In the genomic region with DNA sequence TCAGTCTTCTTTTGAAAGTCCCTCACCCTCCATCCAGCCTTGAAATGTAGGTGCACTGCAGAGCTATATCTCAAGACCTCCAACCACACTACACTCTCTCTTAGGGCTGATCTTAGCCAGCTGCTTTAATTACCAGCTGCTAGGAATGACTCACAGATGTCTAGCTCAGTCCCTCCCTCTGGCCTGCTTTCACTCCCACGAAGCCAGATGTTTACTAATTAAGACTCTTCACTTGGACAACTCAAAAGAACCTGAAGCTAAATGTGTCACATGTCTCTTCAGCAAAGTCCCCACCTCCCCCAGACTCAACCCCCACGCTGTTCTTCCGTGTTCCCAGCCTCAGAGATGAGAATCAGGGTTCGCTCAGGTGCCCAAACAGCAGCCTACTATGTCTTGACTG, we compare ENCODE assay signal across 9 cellular contexts. TPM values are rescaled to one million over a fixed set of nuclear protein-coding genes. Genes with fewer than 3 reads are reported as not detected.
DNase-seq lines count a peak whose midpoint lies in the region; ATAC-seq, FAIRE-seq and TF ChIP-seq lines count a peak whose summit lies in the region.
"Had no signal": no experiment of that assay in that cellular context is flagged by ENCODE, and none has a peak within 500 bp of the region (broad histone marks: within the 10 kb centered on the region; RNA-seq: fewer than 3 reads in every experiment).

No MANE protein-coding gene starts in this region.

- H3K9me3 Mint-ChIP-seq in astrocyte (ENCODE audit: unreplicated experiment): no peaks in the 10 kb centered on the region

- TF ChIP-seq RAD21 in HCT116 (IDR thresholded peaks at IDR 0.05; ENCODE audit: low read depth): no peak

- no peak for ATAC-seq in HCT116
- no peak for ATAC-seq in HG03354 (IDR thresholded peaks at IDR 0.05; ENCODE audit: poor library complexity, severe bottlenecking, unreplicated experiment)
- no peak for ATAC-seq in HG02759 (IDR thresholded peaks at IDR 0.05; ENCODE audit: unreplicated experiment)
- no peak for ATAC-seq in HG03571 (IDR thresholded peaks at IDR 0.05; ENCODE audit: unreplicated experiment)
- ATAC-seq in HG02571 (IDR thresholded peaks at IDR 0.05; ENCODE audit: unreplicated experiment): no peak

- H3K4me2 ChIP-seq in HCT116 (ENCODE audit: low read length) (peak overlapping the region; percentile 76), astrocyte (ENCODE audit: low read length) (peak overlapping the region; percentile 94)

- intact Hi-C loops in HCT116 (cut with micrococcal nuclease): no loop called here

- H3K4me1 ChIP-seq in BE2C (peaks cover 6% of the 10 kb centered on the region), HCT116 (ENCODE audit: control insufficient read depth in 1 of 2, insufficient read depth in 2 of 2, low read length in 2 of 2) (peaks cover 11 to 30% of the 10 kb centered on the region in 2 experiments; a peak in 3 of 4 replicates), astrocyte (ENCODE audit: insufficient read depth, low read length) (peaks cover 30% of the 10 kb centered on the region)

- H3K79me2 ChIP-seq in HCT116 (ENCODE audit: insufficient read depth, low read length) (peaks cover 55% of the 10 kb centered on the region), astrocyte (ENCODE audit: insufficient read depth, low read length) (peaks cover 72% of the 10 kb centered on the region)

- FAIRE-seq in astrocyte (lab: Jason Lieb, UNC): no peak

- H3K27ac ChIP-seq in HCT116 (ENCODE audit: low read depth, low read length) (no peak overlapping the region), astrocyte (ENCODE audit: low read depth, low read length) (no peak overlapping the region)

- H3K36me3 Mint-ChIP-seq in astrocyte (ENCODE audit: low read depth, unreplicated experiment): peaks cover 13% of the 10 kb centered on the region

- peak overlapping the region; percentile 73 for H3K4me3 Mint-ChIP-seq in astrocyte (ENCODE audit: unreplicated experiment)

- TF ChIP-seq CTCF in BE2C (IDR thresholded peaks at IDR 0.05; ENCODE audit: low read depth, low read length): no peak
- no peak for TF ChIP-seq CTCF in HCT116 (IDR thresholded peaks at IDR 0.05 in 2 of 3, conservative IDR thresholded peaks at IDR 0.05 in 1 of 3; ENCODE audit: borderline replicate concordance in 1 of 3, insufficient read depth in 1 of 3, low read depth in 2 of 3, low read length in 2 of 3)
- no peak for TF ChIP-seq CTCF in astrocyte (IDR thresholded peaks at IDR 0.05; ENCODE audit: insufficient read depth, low read depth, low read length)

- no peak overlapping the region for H3K4me3 ChIP-seq in BE2C (ENCODE audit: low read depth, low read length)
- no peak overlapping the region for H3K4me3 ChIP-seq in HCT116 (replicated peaks in 1 of 2; ENCODE audit: low read depth in 1 of 2, low read length in 2 of 2)
- H3K4me3 ChIP-seq in astrocyte (ENCODE audit: insufficient read depth, low read depth, low read length): no peak overlapping the region

- peaks cover 43% of the 10 kb centered on the region for H3K36me3 ChIP-seq in BE2C
- peaks cover 17 to 28% of the 10 kb centered on the region in 2 experiments for H3K36me3 ChIP-seq in HCT116 (ENCODE audit: control insufficient read depth in 1 of 2, insufficient read depth in 2 of 2, low read length in 2 of 2)
- H3K36me3 ChIP-seq in astrocyte (ENCODE audit: insufficient read depth, low read length): peaks cover 26% of the 10 kb centered on the region

- RAD21 ChIA-PET in HCT116 (lab: Charles Lee; ENCODE audit: low non-redundant PET in 1 of 2, low total read pairs in 2 of 2, uncharacterized antibody in 2 of 2, unreplicated experiment in 2 of 2): no interaction called here

- peaks cover 28% of the 10 kb centered on the region for H3K4me1 Mint-ChIP-seq in astrocyte (ENCODE audit: low read depth, unreplicated experiment)

- no TSS peak for BruUV-seq in HCT116 (replicated peaks; lab: Mats Ljungman, UMichigan)

- no peaks in the 10 kb centered on the region for H3K9me2 ChIP-seq in HCT116 (ENCODE audit: insufficient read depth)

- H2AFZ ChIP-seq in HCT116 (ENCODE audit: low read depth, low read length, poor library complexity, severe bottlenecking) (no peak overlapping the region), astrocyte (ENCODE audit: low read depth, low read length) (no peak overlapping the region)

- H3K27me3 ChIP-seq in BE2C (no peaks in the 10 kb centered on the region), HCT116 (ENCODE audit: insufficient read depth, low read length) (no peaks in the 10 kb centered on the region), astrocyte (ENCODE audit: insufficient read depth, low read length) (no peaks in the 10 kb centered on the region)

- CTCF ChIA-PET in HCT116 (lab: Charles Lee): no interaction called here

- TF ChIP-seq POLR2A in HCT116 (IDR thresholded peaks at IDR 0.05; ENCODE audit: borderline replicate concordance, extremely low read depth, insufficient read depth, insufficient read length): no peak

- H3K9me3 ChIP-seq in BE2C (no peaks in the 10 kb centered on the region), HCT116 (ENCODE audit: control insufficient read depth in 1 of 2, insufficient read depth in 1 of 2, low read depth in 1 of 2, low read length in 2 of 2) (no peaks in the 10 kb centered on the region), astrocyte (ENCODE audit: insufficient read depth, low read depth, low read length) (no peaks in the 10 kb centered on the region)

- H4K20me1 ChIP-seq in HCT116 (ENCODE audit: insufficient read depth) (no peaks in the 10 kb centered on the region), astrocyte (ENCODE audit: insufficient read depth, low read length) (peaks cover 74% of the 10 kb centered on the region)

- POLR2A ChIA-PET in HCT116 (lab: Charles Lee): no interaction called here

- H3K27ac Mint-ChIP-seq in astrocyte (ENCODE audit: unreplicated experiment): peak overlapping the region; percentile 67

- H3K9ac ChIP-seq in HCT116 (ENCODE audit: low read length) (no peak overlapping the region), astrocyte (ENCODE audit: low read length) (no peak overlapping the region)

- no peaks in the 10 kb centered on the region for H3K27me3 Mint-ChIP-seq in astrocyte (ENCODE audit: low read depth, unreplicated experiment)

- DNase-seq in BE2C (peak; percentile 9), HCT116 (ENCODE audit: low read depth, low spot score) (no peak), astrocyte (ENCODE audit: low read depth) (peak; percentile 75), left kidney (ENCODE audit: low read depth, low spot score) (peak; percentile 73)
- DNase-seq: NCI-H1105 had no signal

TF ChIP-seq in HCT116, 20 proteins besides CTCF, POLR2A, EP300 and RAD21 (continues in another document):
- TF ChIP-seq ZNF274 (IDR thresholded peaks at IDR 0.05; ENCODE audit: low read depth, low read length): no peak
- TF ChIP-seq, protein P1, sequence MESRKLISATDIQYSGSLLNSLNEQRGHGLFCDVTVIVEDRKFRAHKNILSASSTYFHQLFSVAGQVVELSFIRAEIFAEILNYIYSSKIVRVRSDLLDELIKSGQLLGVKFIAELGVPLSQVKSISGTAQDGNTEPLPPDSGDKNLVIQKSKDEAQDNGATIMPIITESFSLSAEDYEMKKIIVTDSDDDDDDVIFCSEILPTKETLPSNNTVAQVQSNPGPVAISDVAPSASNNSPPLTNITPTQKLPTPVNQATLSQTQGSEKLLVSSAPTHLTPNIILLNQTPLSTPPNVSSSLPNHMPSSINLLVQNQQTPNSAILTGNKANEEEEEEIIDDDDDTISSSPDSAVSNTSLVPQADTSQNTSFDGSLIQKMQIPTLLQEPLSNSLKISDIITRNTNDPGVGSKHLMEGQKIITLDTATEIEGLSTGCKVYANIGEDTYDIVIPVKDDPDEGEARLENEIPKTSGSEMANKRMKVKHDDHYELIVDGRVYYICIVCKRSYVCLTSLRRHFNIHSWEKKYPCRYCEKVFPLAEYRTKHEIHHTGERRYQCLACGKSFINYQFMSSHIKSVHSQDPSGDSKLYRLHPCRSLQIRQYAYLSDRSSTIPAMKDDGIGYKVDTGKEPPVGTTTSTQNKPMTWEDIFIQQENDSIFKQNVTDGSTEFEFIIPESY (IDR thresholded peaks at IDR 0.05; ENCODE audit: extremely low read depth, insufficient replicate concordance, low read length): no peak
- TF ChIP-seq EGR1 (IDR thresholded peaks at IDR 0.05; ENCODE audit: low read depth): no peak
- TF ChIP-seq SP1 (IDR thresholded peaks at IDR 0.05; ENCODE audit: low read depth): no peak
- TF ChIP-seq, protein P2, sequence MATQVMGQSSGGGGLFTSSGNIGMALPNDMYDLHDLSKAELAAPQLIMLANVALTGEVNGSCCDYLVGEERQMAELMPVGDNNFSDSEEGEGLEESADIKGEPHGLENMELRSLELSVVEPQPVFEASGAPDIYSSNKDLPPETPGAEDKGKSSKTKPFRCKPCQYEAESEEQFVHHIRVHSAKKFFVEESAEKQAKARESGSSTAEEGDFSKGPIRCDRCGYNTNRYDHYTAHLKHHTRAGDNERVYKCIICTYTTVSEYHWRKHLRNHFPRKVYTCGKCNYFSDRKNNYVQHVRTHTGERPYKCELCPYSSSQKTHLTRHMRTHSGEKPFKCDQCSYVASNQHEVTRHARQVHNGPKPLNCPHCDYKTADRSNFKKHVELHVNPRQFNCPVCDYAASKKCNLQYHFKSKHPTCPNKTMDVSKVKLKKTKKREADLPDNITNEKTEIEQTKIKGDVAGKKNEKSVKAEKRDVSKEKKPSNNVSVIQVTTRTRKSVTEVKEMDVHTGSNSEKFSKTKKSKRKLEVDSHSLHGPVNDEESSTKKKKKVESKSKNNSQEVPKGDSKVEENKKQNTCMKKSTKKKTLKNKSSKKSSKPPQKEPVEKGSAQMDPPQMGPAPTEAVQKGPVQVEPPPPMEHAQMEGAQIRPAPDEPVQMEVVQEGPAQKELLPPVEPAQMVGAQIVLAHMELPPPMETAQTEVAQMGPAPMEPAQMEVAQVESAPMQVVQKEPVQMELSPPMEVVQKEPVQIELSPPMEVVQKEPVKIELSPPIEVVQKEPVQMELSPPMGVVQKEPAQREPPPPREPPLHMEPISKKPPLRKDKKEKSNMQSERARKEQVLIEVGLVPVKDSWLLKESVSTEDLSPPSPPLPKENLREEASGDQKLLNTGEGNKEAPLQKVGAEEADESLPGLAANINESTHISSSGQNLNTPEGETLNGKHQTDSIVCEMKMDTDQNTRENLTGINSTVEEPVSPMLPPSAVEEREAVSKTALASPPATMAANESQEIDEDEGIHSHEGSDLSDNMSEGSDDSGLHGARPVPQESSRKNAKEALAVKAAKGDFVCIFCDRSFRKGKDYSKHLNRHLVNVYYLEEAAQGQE (IDR thresholded peaks at IDR 0.05; ENCODE audit: low read depth): no peak
- no peak for TF ChIP-seq SRF (IDR thresholded peaks at IDR 0.05; ENCODE audit: low read depth)
- TF ChIP-seq TCF7L2 (IDR thresholded peaks at IDR 0.05; ENCODE audit: borderline replicate concordance, extremely low read depth, insufficient read depth, insufficient read length): no peak
- TF ChIP-seq JUND (IDR thresholded peaks at IDR 0.05): no peak
- no peak for TF ChIP-seq CBX3 (IDR thresholded peaks at IDR 0.05; ENCODE audit: low read depth)

RNA-seq across cellular contexts. Expression of a gene that starts 2.6 kb away (rescaled TPM):
- 123 TPM for polyA plus RNA-seq in BE2C (2012; ENCODE audit: insufficient read depth, insufficient read length, low read depth)
- total RNA-seq in HCT116 (2021; ENCODE audit: unreplicated experiment): 97.5 TPM
- polyA plus RNA-seq in HCT116 (2012): 60.1 and 69.8 TPM in 2 replicates
- total RNA-seq in astrocyte: 103 TPM in 2 replicates

RNA-seq across cellular contexts. Expression of a gene that starts 2.8 kb away (rescaled TPM):
- polyA plus RNA-seq in BE2C (2012; ENCODE audit: insufficient read depth, insufficient read length, low read depth): 8.2 TPM
- total RNA-seq in HCT116 (2021; ENCODE audit: unreplicated experiment) (23.8 TPM), astrocyte (18.1 and 21.1 TPM in 2 replicates)
- polyA plus RNA-seq in HCT116 (2012): 15.6 and 16.4 TPM in 2 replicates
